Comparison of ENCODE assay signal across 19 cellular contexts in genomic region chr3:166190360-166190759, GRCh38.
DNase-seq lines count a peak whose midpoint lies in the region; ATAC-seq and TF ChIP-seq lines count a peak whose summit lies in the region.
"Had no signal": no experiment of that assay in that cellular context is flagged by ENCODE, and none has a peak within 500 bp of the region (broad histone marks: within the 10 kb centered on the region; RNA-seq: fewer than 3 reads in every experiment).

No MANE protein-coding gene starts in this region.

- in situ Hi-C loops in astrocyte of the spinal cord (cut with HindIII; ENCODE audit: low sequenced_read_pairs), result no loop called here

- H3K4me1 ChIP-seq in HUES64 (ENCODE audit: insufficient read depth, low read length), result peaks cover 17% of the 10 kb centered on the region; the same call in 1 of the 2 replicates
- H3K4me1 ChIP-seq: colonic mucosa, gastrocnemius medialis, pancreas had no signal

- POLR2A ChIA-PET in GM10248 (lab: Yijun Ruan, JAX), result no interaction called here

- DNase-seq in CMK (ENCODE audit: low read depth) (peak; percentile 2), astrocyte of the spinal cord (ENCODE audit: low read depth, low spot score) (peak; percentile 65), glomerular visceral epithelial cell (ENCODE audit: extremely low spot score) (peak; percentile 18), SW480 (ENCODE audit: low spot score) (no peak), GM19238 (ENCODE audit: insufficient read length, low spot score) (no peak), GM10248 (ENCODE audit: extremely low spot score) (no peak)
- DNase-seq: activated CD4-positive, alpha-beta T cell treated with anti-CD3 and anti-CD28 coated beads, Interleukin-2, amount 10 ng/mL, durations not matched to agents 24 days and 14 days; activated naive CD8-positive, alpha-beta T cell treated with anti-CD3 and anti-CD28 coated beads, Interleukin-2, amount 50 U/mL, for 24 hours; activated T-cell treated with anti-CD3 and anti-CD28 coated beads, Interleukin-2, amount 50 U/mL, for 1 hour; colonic mucosa; gastrocnemius medialis; HCEC 1CT; NCI-H2081; NK-92 treated with Interleukin-12 subunit alpha and Interleukin-12 subunit beta, amount 100 ng/mL, for 24 hours; pancreas; SHP77; stimulated activated naive CD8-positive, alpha-beta T cell treated with anti-CD3 and anti-CD28 coated beads, Interleukin-15, amount 100 ng/mL, for 72 hours had no signal

- H3K27me3 ChIP-seq in HUES64 (ENCODE audit: insufficient read depth, low read length), result no peaks in the 10 kb centered on the region
- H3K27me3 ChIP-seq: colonic mucosa, gastrocnemius medialis, pancreas had no signal

- no peak for ATAC-seq in GM19328 (IDR thresholded peaks at IDR 0.05; ENCODE audit: unreplicated experiment)
- ATAC-seq: activated naive CD8-positive, alpha-beta T cell treated with anti-CD3 and anti-CD28 coated beads, Interleukin-2, amount 50 U/mL, for 24 hours; gastrocnemius medialis; pancreas; stimulated activated naive CD8-positive, alpha-beta T cell treated with anti-CD3 and anti-CD28 coated beads, Interleukin-15, amount 100 ng/mL, for 72 hours had no signal

- H3K4me3 ChIP-seq in HUES64 (ENCODE audit: low read length) (no peak overlapping the region), astrocyte of the spinal cord (ENCODE audit: low read depth, low read length) (no peak overlapping the region)
- H3K4me3 ChIP-seq: colonic mucosa, gastrocnemius medialis, pancreas had no signal

- H3K36me3 ChIP-seq in HUES64 (ENCODE audit: insufficient read depth, low read length), result no peaks in the 10 kb centered on the region
- H3K36me3 ChIP-seq: colonic mucosa, gastrocnemius medialis, pancreas had no signal

- H3K27ac ChIP-seq in HUES64 (ENCODE audit: low read depth, low read length), result 0 out of 2 replicates have a peak overlapping the region, but pooled peaks have one; percentile 34
- H3K27ac ChIP-seq: colonic mucosa, gastrocnemius medialis, pancreas had no signal

- CTCF ChIA-PET in GM10248 (lab: Yijun Ruan, JAX), result interaction anchor here (1.9 kb wide), 1 partner anchor 10 kb away, joined by 6 read pairs; no protein-coding TSS in a partner anchor

- peak; percentile 14 for TF ChIP-seq CTCF in astrocyte of the spinal cord (IDR thresholded peaks at IDR 0.05; ENCODE audit: low read depth, low read length)
- TF ChIP-seq CTCF in GM10248 (IDR thresholded peaks at IDR 0.05; ENCODE audit: control extremely low read depth, extremely low read depth, low read depth, missing control alignments), result no peak

- H3K9ac ChIP-seq in HUES64 (ENCODE audit: low read depth, low read length), result no peak overlapping the region

- WGBS in HUES64, result 65% methylated on average over 1 of the region's 1 CpG

- no peaks in the 10 kb centered on the region for H3K9me3 ChIP-seq in HUES64 (ENCODE audit: insufficient read depth, low read depth, low read length)
- H3K9me3 ChIP-seq: colonic mucosa, gastrocnemius medialis, pancreas had no signal

Comparison
In these comparisons a context has a peak if more than half of its experiments do, and no peak if none do; other contexts are left out.
1. DNase-seq: peak in CMK (single experiment), astrocyte of the spinal cord (single experiment) and glomerular visceral epithelial cell (single experiment); none in SW480 (single experiment), GM19238 (single experiment) and GM10248 (single experiment).